In genomic region chr1:89394851-89395250, GRCh38 we compare ENCODE assay signal across 21 cellular contexts. TPM values are rescaled to one million over a fixed set of nuclear protein-coding genes. Genes with fewer than 3 reads are reported as not detected.
DNase-seq lines count a peak whose midpoint lies in the region; ATAC-seq, FAIRE-seq and TF ChIP-seq lines count a peak whose summit lies in the region.
"Had no signal": no experiment of that assay in that cellular context is flagged by ENCODE, and none has a peak within 500 bp of the region (broad histone marks: within the 10 kb centered on the region; RNA-seq: fewer than 3 reads in every experiment).

No MANE protein-coding gene starts in this region.

- H3K27ac Mint-ChIP-seq in H9, result no peak overlapping the region
- H3K27ac Mint-ChIP-seq: CD14-positive monocyte; CD8-positive, alpha-beta T cell had no signal

- H3K9me3 Mint-ChIP-seq in H9, result peaks cover 2 to 5% of the 10 kb centered on the region in 2 experiments; a peak in 3 of 5 replicates

- H3K27me3 Mint-ChIP-seq in H9 (ENCODE audit: low read depth), result no peaks in the 10 kb centered on the region

- CTCF ChIA-PET in A673 (lab: Charles Lee), result no interaction called here

- H3K4me2 ChIP-seq in H9 (ENCODE audit: insufficient read depth, insufficient read length, low read length), result no peak overlapping the region
- H3K4me2 ChIP-seq: A549; BLaER1 treated with 17β-estradiol and CSF1 and Interleukin-3, amounts not matched to agents 10 nM and 100 nM had no signal

- H3K9me3 ChIP-seq in A673 (ENCODE audit: low read depth, low read length, poor library complexity, severe bottlenecking) (peaks cover 5% of the 10 kb centered on the region), H9 (ENCODE audit: control insufficient read depth, low read depth, low read length) (no peaks in the 10 kb centered on the region)
- H3K9me3 ChIP-seq: A549, BE2C, Caco-2 had no signal

- no peak for TF ChIP-seq CTCF in A673 (conservative IDR thresholded peaks at IDR 0.05; ENCODE audit: low read depth, low read length)
- TF ChIP-seq CTCF in H9 (conservative IDR thresholded peaks at IDR 0.05), result no peak
- TF ChIP-seq CTCF in bronchial epithelial cell (IDR thresholded peaks at IDR 0.05; ENCODE audit: insufficient read depth, low read length, severe bottlenecking), result no peak

- no peak overlapping the region for H3K18ac ChIP-seq in H9 (ENCODE audit: insufficient read length, low read depth, low read length)

- H2BK120ac ChIP-seq in H9 (ENCODE audit: low read depth, low read length, poor library complexity, severe bottlenecking), result peak overlapping the region; percentile 28

- H3K36me3 ChIP-seq in A673 (ENCODE audit: insufficient read depth, low read length, poor library complexity, severe bottlenecking), result no peaks in the 10 kb centered on the region
- H3K36me3 ChIP-seq in bronchial epithelial cell (ENCODE audit: control insufficient read depth, insufficient read depth, low read length), result no peaks in the 10 kb centered on the region
- H3K36me3 ChIP-seq: BE2C; BLaER1 treated with 17β-estradiol and CSF1 and Interleukin-3, amounts not matched to agents 10 nM and 100 nM had no signal

- ATAC-seq in esophagus mucosa, result peak; percentile 91
- ATAC-seq in HG02938 (IDR thresholded peaks at IDR 0.05; ENCODE audit: unreplicated experiment), result no peak
- ATAC-seq: A549; CD8-positive, alpha-beta T cell had no signal

- WGBS in H9 (ENCODE audit: extremely low coverage, insufficient read length, low lambda C conversion rate), result no CpG with 5 or more reads among the region's 3 CpGs

- no peak overlapping the region for H3K9ac ChIP-seq in H9 (ENCODE audit: extremely low read depth, insufficient read length, low read length)
- H3K9ac ChIP-seq: BLaER1 treated with 17β-estradiol and CSF1 and Interleukin-3, amounts not matched to agents 10 nM and 100 nM had no signal

- H3K23me2 ChIP-seq in H9 (ENCODE audit: insufficient read length, low read depth, low read length, poor library complexity, severe bottlenecking), result no peaks in the 10 kb centered on the region

- H4K20me1 ChIP-seq in H9 (ENCODE audit: control insufficient read depth, insufficient read depth, insufficient read length), result no peaks in the 10 kb centered on the region
- H4K20me1 ChIP-seq: BLaER1 treated with 17β-estradiol and CSF1 and Interleukin-3, amounts not matched to agents 10 nM and 100 nM had no signal

- H3T11ph ChIP-seq in H9 (ENCODE audit: low read length), result no peak overlapping the region

- H2AFZ ChIP-seq in H9 (ENCODE audit: low read length), result no peak overlapping the region

- H3K27me3 ChIP-seq in A673 (replicated peaks; ENCODE audit: insufficient read depth, low read depth, low read length, poor library complexity), result no peaks in the 10 kb centered on the region
- H3K27me3 ChIP-seq in H9 (ENCODE audit: insufficient read depth, low read length), result no peaks in the 10 kb centered on the region
- no peaks in the 10 kb centered on the region for H3K27me3 ChIP-seq in bronchial epithelial cell (ENCODE audit: control insufficient read depth, insufficient read depth, low read length)
- H3K27me3 ChIP-seq: BE2C; BLaER1 treated with 17β-estradiol and CSF1 and Interleukin-3, amounts not matched to agents 10 nM and 100 nM had no signal

- POLR2A ChIA-PET in A673 (lab: Charles Lee; ENCODE audit: low non-redundant PET), result no interaction called here

- no peak overlapping the region for H2BK5ac ChIP-seq in H9 (ENCODE audit: insufficient read length, low read length)

- no peaks in the 10 kb centered on the region for H3K79me2 ChIP-seq in H9 (ENCODE audit: insufficient read depth, low read length)

- H3K79me1 ChIP-seq in H9 (ENCODE audit: insufficient read depth, low read depth, low read length, poor library complexity, severe bottlenecking), result no peaks in the 10 kb centered on the region

- BruUV-seq in A673 (replicated peaks; lab: Mats Ljungman, UMichigan), result no TSS peak

- H2BK12ac ChIP-seq in H9 (ENCODE audit: insufficient read length, low read depth, low read length), result no peak overlapping the region

- H3K36me3 Mint-ChIP-seq in H9 (ENCODE audit: insufficient read depth in 1 of 3, low read depth in 3 of 3), result no peaks in the 10 kb centered on the region
- H3K36me3 Mint-ChIP-seq: CD8-positive, alpha-beta T cell had no signal

- no peak overlapping the region for H4K8ac ChIP-seq in H9 (replicated peaks; ENCODE audit: insufficient read length, low read depth, low read length)

- no peak overlapping the region for H3K14ac ChIP-seq in H9 (ENCODE audit: insufficient read depth, low read length)

- H3K23ac ChIP-seq in H9 (ENCODE audit: insufficient read length, low read depth, low read length), result no peak overlapping the region

- H3K4me1 Mint-ChIP-seq in H9, result no peaks in the 10 kb centered on the region
- H3K4me1 Mint-ChIP-seq: CD14-positive monocyte had no signal

- no peak overlapping the region for H3K4ac ChIP-seq in H9 (ENCODE audit: low read depth, low read length)

- H2AK5ac ChIP-seq in H9 (ENCODE audit: insufficient read length, low read length), result no peak overlapping the region

- H3K56ac ChIP-seq in H9 (ENCODE audit: insufficient read length, low read depth, low read length), result no peak overlapping the region

- H3K4me3 Mint-ChIP-seq in H9, result no peak overlapping the region
- H3K4me3 Mint-ChIP-seq: CD14-positive monocyte; CD8-positive, alpha-beta T cell had no signal

- intact Hi-C loops in A673 (cut with micrococcal nuclease; ENCODE audit: unreplicated experiment), result no loop called here

- no peak overlapping the region for H2BK15ac ChIP-seq in H9 (ENCODE audit: low read depth, low read length)

- no peak overlapping the region for H4K5ac ChIP-seq in H9 (ENCODE audit: insufficient read length, low read depth, low read length)

- no peak for FAIRE-seq in bronchial epithelial cell (lab: Jason Lieb, UNC)
- FAIRE-seq: A549, G401.6, GM12892, H54 had no signal

- H3K27ac ChIP-seq in A673 (ENCODE audit: low read depth, low read length, poor library complexity, severe bottlenecking), result peak overlapping the region; percentile 55
- no peak overlapping the region for H3K27ac ChIP-seq in H9 (ENCODE audit: insufficient read length, low read depth, low read length)
- H3K27ac ChIP-seq: A549; BLaER1 treated with 17β-estradiol and CSF1 and Interleukin-3, amounts not matched to agents 10 nM and 100 nM had no signal

- H3K4me3 ChIP-seq in A673 (ENCODE audit: low read depth, low read length, poor library complexity, severe bottlenecking) (no peak overlapping the region), bronchial epithelial cell (ENCODE audit: low read depth, low read length) (no peak overlapping the region)
- H3K4me3 ChIP-seq: A549; BLaER1 treated with 17β-estradiol and CSF1 and Interleukin-3, amounts not matched to agents 10 nM and 100 nM had no signal

- peak; percentile 77 for DNase-seq in A673 (ENCODE audit: low spot score)
- DNase-seq in H9, result no peak
- peak; percentile 31 for DNase-seq in bronchial epithelial cell (ENCODE audit: low read depth)
- no peak for DNase-seq in NCI-H748 (lab: John Stamatoyannopoulos, UW; ENCODE audit: unreplicated experiment)
- no peak for DNase-seq in cerebellum (ENCODE audit: low spot score)
- DNase-seq: 8988T; BE2C; Caco-2; CD8-positive, alpha-beta T cell; DMS153; DND-41; GOT3; HCEC 1CT had no signal

- no peak overlapping the region for H4K91ac ChIP-seq in H9 (ENCODE audit: insufficient read length, low read depth, low read length)

- H2BK20ac ChIP-seq in H9 (ENCODE audit: low read depth, low read length, poor library complexity, severe bottlenecking), result no peak overlapping the region

- no peaks in the 10 kb centered on the region for H3K4me1 ChIP-seq in A673 (ENCODE audit: insufficient read depth, low read length, poor library complexity, severe bottlenecking)
- no peaks in the 10 kb centered on the region for H3K4me1 ChIP-seq in H9 (ENCODE audit: insufficient read depth, low read length)
- H3K4me1 ChIP-seq: A549; BE2C; BLaER1 treated with 17β-estradiol and CSF1 and Interleukin-3, amounts not matched to agents 10 nM and 100 nM; Caco-2 had no signal

RNA-seq across cellular contexts. Expression of gene GBP6, which starts 31.0 kb away (rescaled TPM):
- total RNA-seq in A673 (2021), result not detected in 2 replicates
- not detected in 2 replicates for total RNA-seq in H9 (2021)
- total RNA-seq in bronchial epithelial cell, result 12.4 and 67.2 TPM in 2 replicates
- total RNA-seq in esophagus mucosa, result 430 TPM
- total RNA-seq in cerebellum, result 0.73 TPM
- total RNA-seq: Caco-2 had no signal

Comparison
In these comparisons a context has a peak if more than half of its experiments do, and no peak if none do; other contexts are left out.
1. DNase-seq: peak in A673 (single experiment) and bronchial epithelial cell (single experiment); none in H9 (single experiment), NCI-H748 (single experiment) and cerebellum (single experiment).